In genomic region chr11:62402226-62402625, GRCh38 we compare ENCODE assay signal across 9 cellular contexts. TPM values are rescaled to one million over a fixed set of nuclear protein-coding genes. Genes with fewer than 3 reads are reported as not detected.
A peak's percentile ranks its signal among the peaks of the same experiment; 100 is the strongest.
DNase-seq lines count a peak whose midpoint lies in the region; ATAC-seq lines count a peak whose summit lies in the region.
"Had no signal": no experiment of that assay in that cellular context is flagged by ENCODE, and none has a peak within 500 bp of the region (broad histone marks: within the 10 kb centered on the region; RNA-seq: fewer than 3 reads in every experiment).

No MANE protein-coding gene starts in this region.

- H3K4me3 Mint-ChIP-seq in CD8-positive, alpha-beta memory T cell = peak overlapping the region; percentile 11 to 90 (median 77)

- H3K9me3 Mint-ChIP-seq in CD8-positive, alpha-beta memory T cell = no peaks in the 10 kb centered on the region

- peak overlapping the region; percentile 44 for H3K4me3 ChIP-seq in CD8-positive, alpha-beta memory T cell (ENCODE audit: low read length)

- H3K27me3 Mint-ChIP-seq in CD8-positive, alpha-beta memory T cell = no peaks in the 10 kb centered on the region

- H3K4me1 Mint-ChIP-seq in CD8-positive, alpha-beta memory T cell = peaks cover 23 to 42% (median 25%) of the 10 kb centered on the region in 3 donors

- ATAC-seq in Right ventricle myocardium superior (ENCODE audit: poor library complexity) (peak; percentile 61), HG03460 (IDR thresholded peaks at IDR 0.05; ENCODE audit: unreplicated experiment) (no peak)

- H3K27ac ChIP-seq in CD8-positive, alpha-beta memory T cell (ENCODE audit: low read depth, low read length) = no peak overlapping the region

- POLR2A ChIA-PET in CD8-positive, alpha-beta memory T cell (lab: Charles Lee) = interaction anchor here (0.7 kb wide), 1 partner anchor 141 kb away, joined by 11 read pairs; no protein-coding TSS in a partner anchor

- H3K9me3 ChIP-seq in CD8-positive, alpha-beta memory T cell (ENCODE audit: low read length) = no peaks in the 10 kb centered on the region

- H3K4me1 ChIP-seq in CD8-positive, alpha-beta memory T cell (ENCODE audit: insufficient read depth, low read length) = peaks cover 48% of the 10 kb centered on the region

- intact Hi-C loops in Right ventricle myocardium superior (cut with DNase I) = no loop called here

- CTCF ChIA-PET in CD8-positive, alpha-beta memory T cell (lab: Charles Lee) = interaction anchor here (0.6 to 4.5 kb wide), 7 partner anchors 8 to 189 kb away, joined by 3 to 26 read pairs (median 4); partner anchors contain the start of gene TUT1

- DNase-seq in CD8-positive, alpha-beta memory T cell = peak; percentile 6 to 64 (median 45)
- DNase-seq in activated CD8-positive, alpha-beta memory T cell treated with anti-CD3 and anti-CD28 coated beads, Interleukin-2, amount 50 U/mL, for 4 hours = peak; percentile 47
- peak; percentile 84 for DNase-seq in Right ventricle myocardium superior
- peak; percentile 64 to 66 for DNase-seq in stimulated activated CD4-positive, alpha-beta T cell treated with anti-CD3 and anti-CD28 coated beads, Interleukin-2, amount 100 ng/mL, for 24 hours
- DNase-seq in LoVo (ENCODE audit: low spot score) = no peak
- DNase-seq in SW480 (ENCODE audit: low spot score) = no peak
- DNase-seq in cerebellar nuclear complex (lab: John Stamatoyannopoulos, UW) = no peak

- peak overlapping the region; percentile 60 to 96 (median 87) for H3K27ac Mint-ChIP-seq in CD8-positive, alpha-beta memory T cell

- no peaks in the 10 kb centered on the region for H3K36me3 ChIP-seq in CD8-positive, alpha-beta memory T cell (ENCODE audit: insufficient read depth, low read length)

- H3K36me3 Mint-ChIP-seq in CD8-positive, alpha-beta memory T cell = no peaks in the 10 kb centered on the region

- H3K27me3 ChIP-seq in CD8-positive, alpha-beta memory T cell (ENCODE audit: insufficient read depth, low read length, poor library complexity, severe bottlenecking) = no peaks in the 10 kb centered on the region

RNA-seq across cellular contexts. Expression of gene SCGB1A1, which starts 16.6 kb away (rescaled TPM):
- total RNA-seq in CD8-positive, alpha-beta memory T cell = not detected
- polyA plus RNA-seq in CD8-positive, alpha-beta memory T cell = not detected
- not detected for total RNA-seq in Right ventricle myocardium superior
- total RNA-seq: LHCN-M2 had no signal

Comparison
In these comparisons a context has a peak if more than half of its experiments do, and no peak if none do; other contexts are left out.
1. DNase-seq: peak in CD8-positive, alpha-beta memory T cell (5 of 5), activated CD8-positive, alpha-beta memory T cell treated with anti-CD3 and anti-CD28 coated beads, Interleukin-2, amount 50 U/mL, for 4 hours (single experiment), Right ventricle myocardium superior (single experiment) and stimulated activated CD4-positive, alpha-beta T cell treated with anti-CD3 and anti-CD28 coated beads, Interleukin-2, amount 100 ng/mL, for 24 hours (2 of 2); none in LoVo (single experiment), SW480 (single experiment) and cerebellar nuclear complex (0 of 2).